ENCODE assay signal across 15 cellular contexts in genomic region chr4:112213091-112213490, GRCh38. TPM values are rescaled to one million over a fixed set of nuclear protein-coding genes. Genes with fewer than 3 reads are reported as not detected.
A peak's percentile ranks its signal among the peaks of the same experiment; 100 is the strongest.
DNase-seq lines count a peak whose midpoint lies in the region; ATAC-seq and TF ChIP-seq lines count a peak whose summit lies in the region.
"Had no signal": no experiment of that assay in that cellular context is flagged by ENCODE, and none has a peak within 500 bp of the region (broad histone marks: within the 10 kb centered on the region; RNA-seq: fewer than 3 reads in every experiment).

No MANE protein-coding gene starts in this region.

- peak; percentile 51 for ATAC-seq in GM19463 (IDR thresholded peaks at IDR 0.05; ENCODE audit: unreplicated experiment)
- ATAC-seq: HCT116 had no signal

- no peak for TF ChIP-seq CTCF in HL-60 (IDR thresholded peaks at IDR 0.05; ENCODE audit: insufficient read depth, low read length)

- DNase-seq in CD1c-positive myeloid dendritic cell (ENCODE audit: extremely low spot score) (peak; percentile 68), HL-60 (ENCODE audit: low read depth in 1 of 2, low spot score in 1 of 2) (peak; percentile 56 to 63), amniotic epithelial cell (ENCODE audit: low read depth) (peak; percentile 40), mucosa of gallbladder (ENCODE audit: low spot score) (no peak), NCI-H1694 (lab: John Stamatoyannopoulos, UW) (no peak), NCI-H2196 (lab: John Stamatoyannopoulos, UW; ENCODE audit: unreplicated experiment) (no peak)
- no peak for DNase-seq in activated CD4-positive, alpha-beta T cell treated with anti-CD3 and anti-CD28 coated beads for 1 hour
- DNase-seq: DMS79, hippocampal formation, NCI-H1048, NCI-H526, upper lobe of right lung had no signal

- no peak overlapping the region for H3K27ac ChIP-seq in HL-60 (replicated peaks)
- H3K27ac ChIP-seq: upper lobe of right lung had no signal

- H3K27me3 ChIP-seq in HL-60 (ENCODE audit: insufficient read depth, poor library complexity, severe bottlenecking), result no peaks in the 10 kb centered on the region
- H3K27me3 ChIP-seq: upper lobe of right lung had no signal

- no peak overlapping the region for H3K4me3 ChIP-seq in HL-60 (replicated peaks; ENCODE audit: insufficient read depth, low read length)
- H3K4me3 ChIP-seq: lung, upper lobe of right lung had no signal

RNA-seq across cellular contexts. Expression of gene AP1AR, which starts 18.5 kb away (rescaled TPM):
- 26.1 TPM for total RNA-seq in mucosa of gallbladder

Comparison
In these comparisons a context has a peak if more than half of its experiments do, and no peak if none do; other contexts are left out.
1. DNase-seq: peak in CD1c-positive myeloid dendritic cell (single experiment), HL-60 (2 of 2) and amniotic epithelial cell (single experiment); none in activated CD4-positive, alpha-beta T cell treated with anti-CD3 and anti-CD28 coated beads for 1 hour (single experiment), mucosa of gallbladder (single experiment), NCI-H1694 (single experiment) and NCI-H2196 (single experiment).